32 cellular contexts compared by ENCODE assay signal in genomic region chr12:98970950-98971349, GRCh38.
"Had no signal": no experiment of that assay in that cellular context is flagged by ENCODE, and none has a peak within 500 bp of the region (broad histone marks: within the 10 kb centered on the region; RNA-seq: fewer than 3 reads in every experiment).

No MANE protein-coding gene starts in this region.

- H3K27ac ChIP-seq: adrenal gland, ascending aorta, brain microvascular endothelial cell, breast epithelium, cardiac muscle cell had no signal

- ATAC-seq: activated naive CD4-positive, alpha-beta T cell treated with anti-CD3 and anti-CD28 coated beads, Interleukin-2, amount 50 U/mL, for 72 hours; activated naive CD8-positive, alpha-beta T cell treated with anti-CD3 and anti-CD28 coated beads, Interleukin-2, amount 50 U/mL, for 24 hours; activated T-cell treated with anti-CD3 and anti-CD28 coated beads, Interleukin-2, amount 50 U/mL, for 4 hours; activated T-cell treated with anti-CD3 and anti-CD28 coated beads, Interleukin-2, amount 50 U/mL, for 72 hours; activated T-helper 17 cell treated with anti-CD3 and anti-CD28 coated beads, Interleukin-2, amount 50 U/mL, for 72 hours had no signal

- H3K4me3 ChIP-seq: adrenal gland, ascending aorta, breast epithelium, cardiac muscle cell had no signal

- DNase-seq: activated effector memory CD4-positive, alpha-beta T cell treated with anti-CD3 and anti-CD28 coated beads, Interleukin-2, amount 50 U/mL, for 16 hours; activated effector memory CD4-positive, alpha-beta T cell treated with Interleukin-2 at 50 U/mL for 16 hours; activated gamma-delta T cell; activated gamma-delta T cell treated with Interleukin-2 at 50 U/mL for 16 hours; activated naive CD4-positive, alpha-beta T cell; activated naive CD4-positive, alpha-beta T cell treated with anti-CD3 and anti-CD28 coated beads for 36 hours; activated naive CD4-positive, alpha-beta T cell treated with anti-CD3 and anti-CD28 coated beads, Interleukin-2, amount 10 ng/mL, durations not matched to agents 7 days and 5 days; activated naive CD4-positive, alpha-beta T cell treated with anti-CD3 and anti-CD28 coated beads, Interleukin-2, amount 50 U/mL, for 16 hours; activated naive CD4-positive, alpha-beta T cell treated with Interleukin-2 at 50 U/mL for 16 hours; activated naive CD8-positive, alpha-beta T cell treated with anti-CD3 and anti-CD28 coated beads for 36 hours; activated naive CD8-positive, alpha-beta T cell treated with anti-CD3 and anti-CD28 coated beads, Interleukin-2, amount 10 ng/mL, durations not matched to agents 7 days and 5 days; activated naive CD8-positive, alpha-beta T cell treated with anti-CD3 and anti-CD28 coated beads, Interleukin-2, amount 50 U/mL, for 24 hours; activated T-cell treated with anti-CD3 and anti-CD28 coated beads, Interleukin-2, amount 50 U/mL, for 1 hour; activated T-cell treated with anti-CD3 and anti-CD28 coated beads, Interleukin-2, amount 50 U/mL, for 24 hours; activated T-cell treated with anti-CD3 and anti-CD28 coated beads, Interleukin-2, amount 50 U/mL, for 4 hours; activated T-cell treated with anti-CD3 and anti-CD28 coated beads, Interleukin-2, amount 50 U/mL, for 48 hours; activated T-cell treated with anti-CD3 and anti-CD28 coated beads, Interleukin-2, amount 50 U/mL, for 72 hours; amniotic stem cell; anterior cingulate cortex; aorta; brain microvascular endothelial cell; caudate nucleus; central memory CD4-positive, alpha-beta T cell; cerebellar nuclear complex had no signal

- FAIRE-seq: astrocyte, bronchial epithelial cell had no signal

- H3K9me3 ChIP-seq: adrenal gland, ascending aorta, breast epithelium had no signal

- H3K36me3 ChIP-seq: adrenal gland, ascending aorta, brain microvascular endothelial cell, breast epithelium, cardiac muscle cell had no signal

- H3K4me1 ChIP-seq: adrenal gland, ascending aorta, breast epithelium had no signal

- H3K27me3 ChIP-seq: adrenal gland, ascending aorta, brain microvascular endothelial cell, breast epithelium had no signal
